In genomic region chr22:29003975-29004646, GRCh38 we compare ENCODE assay signal across 13 cellular contexts. TPM values are rescaled to one million over a fixed set of nuclear protein-coding genes. Genes with fewer than 3 reads are reported as not detected.
DNase-seq lines count a peak whose midpoint lies in the region; ATAC-seq, FAIRE-seq and TF ChIP-seq lines count a peak whose summit lies in the region.
"Had no signal": no experiment of that assay in that cellular context is flagged by ENCODE, and none has a peak within 500 bp of the region (broad histone marks: within the 10 kb centered on the region; RNA-seq: fewer than 3 reads in every experiment).

No MANE protein-coding gene starts in this region.

- no peaks in the 10 kb centered on the region; the same call in 2 of the 3 replicates for H3K79me2 ChIP-seq in K562 (ENCODE audit: control insufficient read depth, insufficient read depth, low read length)

- H3K36me3 ChIP-seq in BE2C, result no peaks in the 10 kb centered on the region
- no peaks in the 10 kb centered on the region for H3K36me3 ChIP-seq in K562 (ENCODE audit: control insufficient read depth, insufficient read depth, low read length)
- H3K36me3 ChIP-seq in lung (ENCODE audit: control insufficient read depth in 2 of 2, insufficient read depth in 2 of 2, low read length in 2 of 2), result no peaks in the 10 kb centered on the region

- no peak overlapping the region for H2AFZ ChIP-seq in K562 (ENCODE audit: low read depth, low read length)

- DNase-seq in BE2C (peak; percentile 33), K562 (ENCODE audit: extremely low read depth in 1 of 4, low spot score in 3 of 4) (peak in 1 of 4 experiments; percentile 5), lung (ENCODE audit: low spot score) (peak; percentile 52), pons (ENCODE audit: low spot score) (no peak)
- DNase-seq: NCI-H446 treated with DMSO at 0.1 percent for 48 hours had no signal

- no peaks in the 10 kb centered on the region for H3K9me3 ChIP-seq in BE2C
- H3K9me3 ChIP-seq in K562 (replicated peaks; ENCODE audit: control insufficient read depth, insufficient read depth, low read depth, low read length), result no peaks in the 10 kb centered on the region
- no peaks in the 10 kb centered on the region for H3K9me3 ChIP-seq in lung (ENCODE audit: control insufficient read depth in 2 of 2, insufficient read depth in 1 of 2, low read length in 1 of 2)
- H3K9me3 ChIP-seq: BLaER1 treated with 17β-estradiol and CSF1 and Interleukin-3, amounts not matched to agents 10 nM and 100 nM had no signal

- intact Hi-C loops in K562 (cut with micrococcal nuclease), result no loop called here

- CTCF ChIA-PET in K562 (lab: Yijun Ruan, JAX; ENCODE audit: low intra/inter-chr PET ratio), result no interaction called here

- FAIRE-seq in K562 (lab: Jason Lieb, UNC), result no peak

- TF ChIP-seq EP300 in Ishikawa (IDR thresholded peaks at IDR 0.05; ENCODE audit: borderline replicate concordance), result no peak
- no peak for TF ChIP-seq EP300 in K562 (IDR thresholded peaks at IDR 0.05; ENCODE audit: low read length)

- H3K9ac ChIP-seq in K562 (ENCODE audit: insufficient read depth in 1 of 2, low read depth in 2 of 2, low read length in 2 of 2), result no peak overlapping the region
- H3K9ac ChIP-seq: BLaER1 treated with 17β-estradiol and CSF1 and Interleukin-3, amounts not matched to agents 10 nM and 100 nM had no signal

- no peak for TF ChIP-seq POLR2A in K562 (conservative IDR thresholded peaks at IDR 0.05)

- in situ Hi-C loops in K562 (cut with MboI), result no loop called here

- 44% methylated on average over 8 of the region's 9 CpGs for WGBS in K562 (ENCODE audit: insufficient coverage, low coverage, missing lambda C conversion rate)
- WGBS in lung, 2 donors, result 53 to 70% methylated on average over 9 of the region's 9 CpGs

- POLR2A ChIA-PET in K562 (lab: Yijun Ruan, JAX), result interaction anchor here (0.6 to 1.1 kb wide), 3 partner anchors 12 to 118 kb away, joined by 3 read pairs; no protein-coding TSS in a partner anchor

- H3K4me3 ChIP-seq in BE2C (ENCODE audit: low read depth, low read length) (no peak overlapping the region), K562 (no peak overlapping the region), lung (no peak overlapping the region)
- H3K4me3 ChIP-seq: BLaER1 treated with 17β-estradiol and CSF1 and Interleukin-3, amounts not matched to agents 10 nM and 100 nM had no signal

- BruUV-seq in K562 (replicated peaks; lab: Mats Ljungman, UMichigan), result no TSS peak

- no peak for TF ChIP-seq RAD21 in Ishikawa (IDR thresholded peaks at IDR 0.05; ENCODE audit: low read depth)
- no peak for TF ChIP-seq RAD21 in K562 (CRISPR knock-in tag; conservative IDR thresholded peaks at IDR 0.05 in 1 of 2, IDR thresholded peaks at IDR 0.05 in 1 of 2)

- H3K27ac ChIP-seq in K562 (ENCODE audit: extremely low read depth, low read depth, low read length), result no peak overlapping the region
- peak overlapping the region in 1 of 2 donors; percentile 68 for H3K27ac ChIP-seq in lung (ENCODE audit: low read depth in 1 of 2, low read length in 1 of 2)
- H3K27ac ChIP-seq: BLaER1 treated with 17β-estradiol and CSF1 and Interleukin-3, amounts not matched to agents 10 nM and 100 nM had no signal

- H3K4me2 ChIP-seq in K562 (ENCODE audit: insufficient read depth, low read length), result no peak overlapping the region
- H3K4me2 ChIP-seq: BLaER1 treated with 17β-estradiol and CSF1 and Interleukin-3, amounts not matched to agents 10 nM and 100 nM had no signal

- peaks cover 3% of the 10 kb centered on the region for H3K4me1 ChIP-seq in BE2C
- no peaks in the 10 kb centered on the region; a peak in 1 of 5 replicates for H3K4me1 ChIP-seq in K562 (replicated peaks in 1 of 2; ENCODE audit: control insufficient read depth in 2 of 2, insufficient read depth in 2 of 2, low read length in 2 of 2)
- peaks cover 3 to 14% of the 10 kb centered on the region in 2 donors for H3K4me1 ChIP-seq in lung (ENCODE audit: control insufficient read depth in 2 of 2, insufficient read depth in 2 of 2, low read length in 2 of 2)
- H3K4me1 ChIP-seq: BLaER1 treated with 17β-estradiol and CSF1 and Interleukin-3, amounts not matched to agents 10 nM and 100 nM had no signal

- H4K20me1 ChIP-seq in K562 (replicated peaks; ENCODE audit: control insufficient read depth, insufficient read depth, low read length), result no peaks in the 10 kb centered on the region

- ATAC-seq in K562, result no peak
- peak; percentile 60 for ATAC-seq in lung (ENCODE audit: insufficient read depth, low FRiP score)
- no peak for ATAC-seq in GM21360 (IDR thresholded peaks at IDR 0.05; ENCODE audit: unreplicated experiment)
- no peak for ATAC-seq in GM19467 (IDR thresholded peaks at IDR 0.05; ENCODE audit: unreplicated experiment)
- no peak for ATAC-seq in GM18498 (IDR thresholded peaks at IDR 0.05; ENCODE audit: unreplicated experiment)
- ATAC-seq: natural killer cell treated with Interleukin-12 subunit alpha and Interleukin-12 subunit beta and Interleukin-15 and Interleukin-18, amount 100 ng/mL, for 72 hours had no signal

- H3K27me3 ChIP-seq in BE2C (no peaks in the 10 kb centered on the region), K562 (ENCODE audit: control insufficient read depth in 2 of 2, insufficient read depth in 2 of 2, low read length in 2 of 2) (no peaks in the 10 kb centered on the region), lung (ENCODE audit: control insufficient read depth, insufficient read depth) (no peaks in the 10 kb centered on the region)

- no peak for TF ChIP-seq CTCF in BE2C (IDR thresholded peaks at IDR 0.05; ENCODE audit: low read depth, low read length)
- no peak for TF ChIP-seq CTCF in K562 (IDR thresholded peaks at IDR 0.05 in 2 of 3, conservative IDR thresholded peaks at IDR 0.05 in 1 of 3; ENCODE audit: insufficient read depth in 2 of 3, low read depth in 1 of 3, low read length in 3 of 3)
- TF ChIP-seq CTCF in lung (IDR thresholded peaks at IDR 0.05; ENCODE audit: control extremely low read depth, extremely low read depth), result no peak

- H3K9me1 ChIP-seq in K562 (ENCODE audit: control insufficient read depth, insufficient read depth, low read length), result no peaks in the 10 kb centered on the region

TF ChIP-seq in Ishikawa, 13 proteins besides CTCF, POLR2A, EP300 and RAD21:
- peak; percentile 85 for TF ChIP-seq NFIC (IDR thresholded peaks at IDR 0.05)
- no peak for TF ChIP-seq TAF1 (IDR thresholded peaks at IDR 0.05; ENCODE audit: low read depth)

TF ChIP-seq in K562, 482 proteins besides CTCF, POLR2A, EP300 and RAD21:
- TF ChIP-seq NFIC (IDR thresholded peaks at IDR 0.05), result peak; percentile 79
- TF ChIP-seq CREB5 (CRISPR knock-in tag; IDR thresholded peaks at IDR 0.05), result no peak

RNA-seq across cellular contexts. Expression of gene C22orf31, which starts 57.5 kb away (rescaled TPM):
- polyA plus RNA-seq in BE2C (2012; ENCODE audit: insufficient read depth, insufficient read length, low read depth), result not detected
- total RNA-seq in K562 (2011; cell fraction: chromatin; rRNA removed; ENCODE audit: low replicate concordance), result not detected in 2 replicates
- total RNA-seq in K562 (2011; cell fraction: nucleolus; rRNA removed), result not detected in 2 replicates
- not detected in 2 replicates for total RNA-seq in K562 (2011; cell fraction: nucleoplasm; rRNA removed)
- not detected in 2 replicates for total RNA-seq in K562 (2014; rRNA removed)
- not detected in 2 replicates for total RNA-seq in K562 (2014; rRNA removed; fragmentation: Illumina TruSeq; extraction: Trizol)
- not detected in 2 replicates for total RNA-seq in K562 (2015; rRNA removed; fragmentation: Illumina TruSeq; extraction: Trizol)
- not detected in 2 replicates for total RNA-seq in K562 (2021)
- polyA plus RNA-seq in K562 (2011; rRNA removed), result not detected in 2 replicates
- polyA plus RNA-seq in K562 (2011; cell fraction: cytosol; rRNA removed), result not detected in 2 replicates
- polyA plus RNA-seq in K562 (2011; cell fraction: nucleus; rRNA removed), result not detected in 2 replicates
- polyA plus RNA-seq in K562 (2012), result not detected in 2 replicates
- polyA plus RNA-seq in K562 (2014; fragmentation: Illumina TruSeq; extraction: Trizol), result not detected in 2 replicates
- polyA plus RNA-seq in K562 (2014; fragmentation: Nextera tagmentation; extraction: Ambion mirVana), result not detected
- not detected in 2 replicates for polyA plus RNA-seq in K562 (2014; rRNA removed)
- polyA minus RNA-seq in K562 (2011; rRNA and poly(A)+ RNA removed), result not detected in 2 replicates
- polyA minus RNA-seq in K562 (2011; cell fraction: cytosol; rRNA and poly(A)+ RNA removed), result not detected in 2 replicates
- not detected in 2 replicates for polyA minus RNA-seq in K562 (2011; cell fraction: nucleus; rRNA and poly(A)+ RNA removed)
- total RNA-seq in lung, result not detected
- polyA plus RNA-seq in lung, result under 1 TPM; 0.07 to 0.30 TPM
- total RNA-seq: glomerular endothelial cell; natural killer cell treated with Interleukin-12 subunit alpha and Interleukin-12 subunit beta and Interleukin-15 and Interleukin-18, amount 100 ng/mL, for 72 hours; T-helper 1 cell treated with Interleukin-12 subunit alpha and Interleukin-12 subunit beta and Interleukin-4 antibody, amounts not matched to agents 30 ng/mL and 1 ng/mL, for 36 hours had no signal
